In the genomic region with DNA sequence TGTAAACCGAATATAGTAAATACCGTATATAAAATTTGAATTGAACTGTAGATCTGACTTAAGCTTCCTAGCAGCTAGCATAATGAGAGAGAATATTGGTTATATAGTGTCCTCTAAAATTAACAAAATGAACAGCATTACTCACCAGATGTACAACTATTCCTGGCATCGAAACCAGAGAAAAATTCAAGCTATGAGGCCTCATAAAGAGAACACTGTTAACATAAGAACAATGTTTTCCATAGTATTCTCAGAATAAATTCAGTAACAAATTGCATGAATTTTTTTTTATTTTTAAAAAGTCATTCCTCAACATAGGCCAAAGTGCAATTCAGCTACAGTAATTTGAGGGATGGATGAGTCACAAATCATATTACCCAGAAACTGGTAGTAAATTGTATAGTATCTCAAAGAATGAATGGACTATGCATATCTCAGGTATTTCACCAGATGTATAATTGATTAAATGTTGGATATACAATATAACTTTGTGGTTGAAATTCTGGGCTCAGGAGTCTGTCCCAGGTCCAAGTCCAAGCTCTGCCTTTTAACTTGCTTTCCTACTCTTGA, we compare ENCODE assay signal across 2 cellular contexts.
TF ChIP-seq lines count a peak whose summit lies in the region.

No MANE protein-coding gene starts in this region.

TF ChIP-seq in IMR-90, 13 proteins besides CTCF, POLR2A, EP300 and RAD21:
- TF ChIP-seq BHLHE40 (IDR thresholded peaks at IDR 0.05; ENCODE audit: low read depth, low read length): no peak
- TF ChIP-seq MAZ (IDR thresholded peaks at IDR 0.05; ENCODE audit: borderline replicate concordance, low read depth, low read length): no peak
- no peak for TF ChIP-seq ELK1 (IDR thresholded peaks at IDR 0.05; ENCODE audit: borderline replicate concordance, low read depth, low read length)
- no peak for TF ChIP-seq USF2 (IDR thresholded peaks at IDR 0.05; ENCODE audit: low read depth, low read length)
- TF ChIP-seq RFX5 (IDR thresholded peaks at IDR 0.05; ENCODE audit: low read depth, low read length): no peak
- no peak for TF ChIP-seq MAFK (IDR thresholded peaks at IDR 0.05; ENCODE audit: low read depth, low read length)
- TF ChIP-seq RCOR1 (IDR thresholded peaks at IDR 0.05; ENCODE audit: insufficient replicate concordance, low read length): no peak
- TF ChIP-seq MXI1 (IDR thresholded peaks at IDR 0.05; ENCODE audit: borderline replicate concordance, low read depth, low read length): no peak
- no peak for TF ChIP-seq CHD1 (IDR thresholded peaks at IDR 0.05; ENCODE audit: low read depth, low read length)
- no peak for TF ChIP-seq SMC3 (IDR thresholded peaks at IDR 0.05; ENCODE audit: low read depth, low read length)
- no peak for TF ChIP-seq FOS (IDR thresholded peaks at IDR 0.05; ENCODE audit: low read depth, low read length)
- TF ChIP-seq NFE2L2 (IDR thresholded peaks at IDR 0.05; ENCODE audit: low read depth, low read length): no peak

TF ChIP-seq in GM23338, 12 proteins besides CTCF, POLR2A, EP300 and RAD21:
- TF ChIP-seq STAT1 (IDR thresholded peaks at IDR 0.05; ENCODE audit: unreplicated experiment) (no peak), NANOG (IDR thresholded peaks at IDR 0.05; ENCODE audit: borderline replicate concordance) (no peak), POLR2AphosphoS5 (IDR thresholded peaks at IDR 0.05; ENCODE audit: low read depth) (no peak), JUNB (IDR thresholded peaks at IDR 0.05; ENCODE audit: unreplicated experiment) (no peak), ETS1 (IDR thresholded peaks at IDR 0.05) (no peak), ZNF331 (CRISPR knock-in tag; IDR thresholded peaks at IDR 0.05; ENCODE audit: low read depth) (no peak), CREB1 (CRISPR knock-in tag; IDR thresholded peaks at IDR 0.05; ENCODE audit: low read depth) (no peak), EZH2phosphoT487 (IDR thresholded peaks at IDR 0.05; ENCODE audit: unreplicated experiment) (no peak)
- TF ChIP-seq, protein P1, sequence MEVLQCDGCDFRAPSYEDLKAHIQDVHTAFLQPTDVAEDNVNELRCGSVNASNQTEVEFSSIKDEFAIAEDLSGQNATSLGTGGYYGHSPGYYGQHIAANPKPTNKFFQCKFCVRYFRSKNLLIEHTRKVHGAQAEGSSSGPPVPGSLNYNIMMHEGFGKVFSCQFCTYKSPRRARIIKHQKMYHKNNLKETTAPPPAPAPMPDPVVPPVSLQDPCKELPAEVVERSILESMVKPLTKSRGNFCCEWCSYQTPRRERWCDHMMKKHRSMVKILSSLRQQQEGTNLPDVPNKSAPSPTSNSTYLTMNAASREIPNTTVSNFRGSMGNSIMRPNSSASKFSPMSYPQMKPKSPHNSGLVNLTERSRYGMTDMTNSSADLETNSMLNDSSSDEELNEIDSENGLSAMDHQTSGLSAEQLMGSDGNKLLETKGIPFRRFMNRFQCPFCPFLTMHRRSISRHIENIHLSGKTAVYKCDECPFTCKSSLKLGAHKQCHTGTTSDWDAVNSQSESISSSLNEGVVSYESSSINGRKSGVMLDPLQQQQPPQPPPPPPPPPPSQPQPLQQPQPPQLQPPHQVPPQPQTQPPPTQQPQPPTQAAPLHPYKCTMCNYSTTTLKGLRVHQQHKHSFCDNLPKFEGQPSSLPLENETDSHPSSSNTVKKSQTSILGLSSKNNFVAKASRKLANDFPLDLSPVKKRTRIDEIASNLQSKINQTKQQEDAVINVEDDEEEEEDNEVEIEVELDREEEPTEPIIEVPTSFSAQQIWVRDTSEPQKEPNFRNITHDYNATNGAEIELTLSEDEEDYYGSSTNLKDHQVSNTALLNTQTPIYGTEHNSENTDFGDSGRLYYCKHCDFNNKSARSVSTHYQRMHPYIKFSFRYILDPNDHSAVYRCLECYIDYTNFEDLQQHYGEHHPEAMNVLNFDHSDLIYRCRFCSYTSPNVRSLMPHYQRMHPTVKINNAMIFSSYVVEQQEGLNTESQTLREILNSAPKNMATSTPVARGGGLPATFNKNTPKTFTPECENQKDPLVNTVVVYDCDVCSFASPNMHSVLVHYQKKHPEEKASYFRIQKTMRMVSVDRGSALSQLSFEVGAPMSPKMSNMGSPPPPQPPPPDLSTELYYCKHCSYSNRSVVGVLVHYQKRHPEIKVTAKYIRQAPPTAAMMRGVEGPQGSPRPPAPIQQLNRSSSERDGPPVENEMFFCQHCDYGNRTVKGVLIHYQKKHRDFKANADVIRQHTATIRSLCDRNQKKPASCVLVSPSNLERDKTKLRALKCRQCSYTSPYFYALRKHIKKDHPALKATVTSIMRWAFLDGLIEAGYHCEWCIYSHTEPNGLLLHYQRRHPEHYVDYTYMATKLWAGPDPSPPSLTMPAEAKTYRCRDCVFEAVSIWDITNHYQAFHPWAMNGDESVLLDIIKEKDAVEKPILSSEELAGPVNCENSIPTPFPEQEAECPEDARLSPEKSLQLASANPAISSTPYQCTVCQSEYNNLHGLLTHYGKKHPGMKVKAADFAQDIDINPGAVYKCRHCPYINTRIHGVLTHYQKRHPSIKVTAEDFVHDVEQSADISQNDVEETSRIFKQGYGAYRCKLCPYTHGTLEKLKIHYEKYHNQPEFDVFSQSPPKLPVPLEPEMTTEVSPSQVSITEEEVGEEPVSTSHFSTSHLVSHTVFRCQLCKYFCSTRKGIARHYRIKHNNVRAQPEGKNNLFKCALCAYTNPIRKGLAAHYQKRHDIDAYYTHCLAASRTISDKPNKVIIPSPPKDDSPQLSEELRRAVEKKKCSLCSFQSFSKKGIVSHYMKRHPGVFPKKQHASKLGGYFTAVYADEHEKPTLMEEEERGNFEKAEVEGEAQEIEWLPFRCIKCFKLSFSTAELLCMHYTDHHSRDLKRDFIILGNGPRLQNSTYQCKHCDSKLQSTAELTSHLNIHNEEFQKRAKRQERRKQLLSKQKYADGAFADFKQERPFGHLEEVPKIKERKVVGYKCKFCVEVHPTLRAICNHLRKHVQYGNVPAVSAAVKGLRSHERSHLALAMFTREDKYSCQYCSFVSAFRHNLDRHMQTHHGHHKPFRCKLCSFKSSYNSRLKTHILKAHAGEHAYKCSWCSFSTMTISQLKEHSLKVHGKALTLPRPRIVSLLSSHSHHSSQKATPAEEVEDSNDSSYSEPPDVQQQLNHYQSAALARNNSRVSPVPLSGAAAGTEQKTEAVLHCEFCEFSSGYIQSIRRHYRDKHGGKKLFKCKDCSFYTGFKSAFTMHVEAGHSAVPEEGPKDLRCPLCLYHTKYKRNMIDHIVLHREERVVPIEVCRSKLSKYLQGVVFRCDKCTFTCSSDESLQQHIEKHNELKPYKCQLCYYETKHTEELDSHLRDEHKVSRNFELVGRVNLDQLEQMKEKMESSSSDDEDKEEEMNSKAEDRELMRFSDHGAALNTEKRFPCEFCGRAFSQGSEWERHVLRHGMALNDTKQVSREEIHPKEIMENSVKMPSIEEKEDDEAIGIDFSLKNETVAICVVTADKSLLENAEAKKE (CRISPR knock-in tag; IDR thresholded peaks at IDR 0.05): no peak
TF ChIP-seq in GM23338: peak in this region for 0.
